Comparison of ENCODE assay signal across 31 cellular contexts in the genomic region with DNA sequence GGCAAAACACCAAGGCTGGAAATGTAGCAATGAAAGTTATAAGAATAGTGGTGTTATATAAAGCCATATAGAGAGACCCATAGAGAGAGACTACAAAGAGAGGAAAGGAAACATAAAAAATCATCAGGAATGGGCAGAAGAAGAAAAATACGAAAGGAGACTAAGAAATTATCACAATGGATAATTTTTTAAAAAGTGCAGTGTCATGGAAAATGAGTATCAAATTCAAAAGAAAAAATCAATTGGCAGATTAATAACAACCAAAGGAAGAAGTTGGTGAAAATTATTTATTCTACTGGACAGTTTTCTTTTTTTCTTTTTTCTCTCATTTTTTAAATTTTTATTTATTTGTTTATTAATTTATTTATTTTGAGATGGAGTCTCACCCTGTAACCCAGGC.
"Had no signal": no experiment of that assay in that cellular context is flagged by ENCODE, and none has a peak within 500 bp of the region (broad histone marks: within the 10 kb centered on the region; RNA-seq: fewer than 3 reads in every experiment).

No MANE protein-coding gene starts in this region.

- H3K27ac ChIP-seq: ascending aorta, cardiac muscle cell, VCaP had no signal

- H3K4me1 ChIP-seq: ascending aorta had no signal

- H3K36me3 ChIP-seq: ascending aorta, cardiac muscle cell had no signal

- H3K4me3 ChIP-seq: ascending aorta, cardiac muscle cell had no signal

- FAIRE-seq: bronchial epithelial cell, TTC549 had no signal

- H3K9me3 ChIP-seq: ascending aorta had no signal

- ATAC-seq: activated CD4-positive, alpha-beta T cell treated with anti-CD3 and anti-CD28 coated beads for 36 hours; activated CD4-positive, CD25-positive, alpha-beta regulatory T cell treated with anti-CD3 and anti-CD28 coated beads, Interleukin-2, amount 50 U/mL, for 24 hours; activated CD8-positive, alpha-beta memory T cell treated with anti-CD3 and anti-CD28 coated beads, Interleukin-2, amount 10 ng/mL, durations not matched to agents 7 days and 5 days; activated CD8-positive, alpha-beta T cell treated with anti-CD3 and anti-CD28 coated beads, Interleukin-2, amount 10 ng/mL, durations not matched to agents 7 days and 5 days; activated naive CD8-positive, alpha-beta T cell treated with anti-CD3 and anti-CD28 coated beads, Interleukin-2, amount 50 U/mL, for 24 hours had no signal

- DNase-seq: activated CD4-positive, alpha-beta memory T cell treated with anti-CD3 and anti-CD28 coated beads, Interleukin-2, amount 10 ng/mL, durations not matched to agents 7 days and 5 days; activated CD4-positive, alpha-beta T cell treated with anti-CD3 and anti-CD28 coated beads for 1 hour; activated CD4-positive, alpha-beta T cell treated with anti-CD3 and anti-CD28 coated beads for 36 hours; activated CD4-positive, alpha-beta T cell treated with anti-CD3 and anti-CD28 coated beads for 48 hours; activated CD4-positive, alpha-beta T cell treated with anti-CD3 and anti-CD28 coated beads, Interleukin-2, amount 10 ng/mL, durations not matched to agents 7 days and 5 days; activated CD4-positive, alpha-beta T cell treated with anti-CD3 and anti-CD28 coated beads, Interleukin-2, amount 50 U/mL, for 48 hours; activated CD4-positive, CD25-positive, alpha-beta regulatory T cell; activated CD8-positive, alpha-beta memory T cell treated with anti-CD3 and anti-CD28 coated beads for 24 hours; activated CD8-positive, alpha-beta memory T cell treated with anti-CD3 and anti-CD28 coated beads, Interleukin-2, amount 10 ng/mL, durations not matched to agents 7 days and 5 days; activated CD8-positive, alpha-beta memory T cell treated with anti-CD3 and anti-CD28 coated beads, Interleukin-2, amount 50 U/mL, for 48 hours; activated CD8-positive, alpha-beta T cell treated with anti-CD3 and anti-CD28 coated beads, Interleukin-2, amount 10 ng/mL, durations not matched to agents 7 days and 5 days; activated effector memory CD4-positive, alpha-beta T cell treated with Interleukin-2 at 50 U/mL for 16 hours; activated gamma-delta T cell; activated naive CD4-positive, alpha-beta T cell treated with anti-CD3 and anti-CD28 coated beads, Interleukin-2, amount 10 ng/mL, durations not matched to agents 7 days and 5 days; activated naive CD4-positive, alpha-beta T cell treated with Interleukin-2 at 50 U/mL for 16 hours; activated naive CD8-positive, alpha-beta T cell treated with anti-CD3 and anti-CD28 coated beads, Interleukin-2, amount 10 ng/mL, durations not matched to agents 7 days and 5 days; activated naive CD8-positive, alpha-beta T cell treated with anti-CD3 and anti-CD28 coated beads, Interleukin-2, amount 50 U/mL, for 24 hours; activated T-cell treated with anti-CD3 and anti-CD28 coated beads, Interleukin-2, amount 50 U/mL, for 24 hours; activated T-cell treated with anti-CD3 and anti-CD28 coated beads, Interleukin-2, amount 50 U/mL, for 48 hours; amygdala; anterior cingulate cortex; caudate nucleus; cerebellar nuclear complex; T-helper 2 cell; T-helper 9 cell had no signal

- H3K27me3 ChIP-seq: ascending aorta, cardiac muscle cell had no signal
